ENCODE assay signal across 7 cellular contexts in genomic region chr3:120092444-120092843, GRCh38. TPM values are rescaled to one million over a fixed set of nuclear protein-coding genes. Genes with fewer than 3 reads are reported as not detected.
A peak's percentile ranks its signal among the peaks of the same experiment; 100 is the strongest.
DNase-seq lines count a peak whose midpoint lies in the region; ATAC-seq and TF ChIP-seq lines count a peak whose summit lies in the region.

No MANE protein-coding gene starts in this region.

- H3K36me3 ChIP-seq in HEK293 (ENCODE audit: control insufficient read depth in 2 of 2, insufficient read depth in 1 of 2, low read length in 2 of 2) (no peaks in the 10 kb centered on the region), SJSA1 (peaks cover 16% of the 10 kb centered on the region), iPS-18a (ENCODE audit: control insufficient read depth, low read depth, low read length) (no peaks in the 10 kb centered on the region), subcutaneous abdominal adipose tissue (ENCODE audit: control insufficient read depth in 5 of 5, insufficient read depth in 5 of 5, low read length in 5 of 5) (no peaks in the 10 kb centered on the region)

- ATAC-seq in GM21447 (IDR thresholded peaks at IDR 0.05; ENCODE audit: unreplicated experiment), result no peak

- H3K4me3 ChIP-seq in HEK293 (ENCODE audit: low read depth, low read length), result peak overlapping the region; percentile 85
- H3K4me3 ChIP-seq in SJSA1, result peak overlapping the region; percentile 78
- H3K4me3 ChIP-seq in iPS-18a (ENCODE audit: low read length), result peak overlapping the region; percentile 100
- H3K4me3 ChIP-seq in subcutaneous abdominal adipose tissue (ENCODE audit: low read depth in 1 of 5, low read length in 5 of 5), result peak overlapping the region; percentile 79 to 93 (median 91)

- TF ChIP-seq CTCF in HEK293 (tag by site-specific recombination; IDR thresholded peaks at IDR 0.05), result no peak
- no peak for TF ChIP-seq CTCF in GM10248 (IDR thresholded peaks at IDR 0.05; ENCODE audit: control extremely low read depth, extremely low read depth, low read depth, missing control alignments)

- POLR2A ChIA-PET in HEK293 (lab: Yijun Ruan, JAX) (no interaction called here), GM10248 (lab: Yijun Ruan, JAX) (interaction anchor here (0.9 kb wide), 1 partner anchor 532 kb away, joined by 3 read pairs; no protein-coding TSS in a partner anchor)

- no peaks in the 10 kb centered on the region for H3K9me3 ChIP-seq in HEK293 (ENCODE audit: control insufficient read depth, insufficient read depth, low read depth, low read length)
- H3K9me3 ChIP-seq in SJSA1 (replicated peaks), result no peaks in the 10 kb centered on the region
- H3K9me3 ChIP-seq in iPS-18a (ENCODE audit: control insufficient read depth, low read depth, low read length), result no peaks in the 10 kb centered on the region
- H3K9me3 ChIP-seq in subcutaneous abdominal adipose tissue (ENCODE audit: control insufficient read depth in 5 of 5, low read length in 5 of 5), result no peaks in the 10 kb centered on the region

- CTCF ChIA-PET in HEK293 (lab: Yijun Ruan, JAX) (interaction anchor here (0.6 to 2.2 kb wide), 2 partner anchors 14 to 201 kb away, joined by 4 to 9 read pairs; no protein-coding TSS in a partner anchor), GM10248 (lab: Yijun Ruan, JAX) (interaction anchor here (0.7 to 1.6 kb wide), 2 partner anchors 9 to 10 kb away, joined by 3 to 8 read pairs; no protein-coding TSS in a partner anchor)

- DNase-seq in SJSA1 (ENCODE audit: low read depth in 1 of 2, low spot score in 2 of 2) (no peak), GM10248 (ENCODE audit: extremely low spot score) (no peak), DMS153 (lab: John Stamatoyannopoulos, UW) (no peak)

- no peaks in the 10 kb centered on the region for H3K27me3 ChIP-seq in SJSA1 (replicated peaks)
- no peaks in the 10 kb centered on the region for H3K27me3 ChIP-seq in iPS-18a (ENCODE audit: control insufficient read depth, insufficient read depth, low read length)
- H3K27me3 ChIP-seq in subcutaneous abdominal adipose tissue (ENCODE audit: control insufficient read depth in 5 of 5, insufficient read depth in 4 of 5, low read length in 5 of 5), result no peaks in the 10 kb centered on the region

- H3K9ac ChIP-seq in iPS-18a (ENCODE audit: low read length) (peak overlapping the region; percentile 99), subcutaneous abdominal adipose tissue (ENCODE audit: low read length in 5 of 5) (peak overlapping the region; percentile 4 to 89 (median 85))

- H3K4me1 ChIP-seq in HEK293 (ENCODE audit: control insufficient read depth, insufficient read depth, low read length) (no peaks in the 10 kb centered on the region; the same call in 1 of the 2 replicates), SJSA1 (replicated peaks) (peaks cover 18% of the 10 kb centered on the region), iPS-18a (ENCODE audit: control insufficient read depth, low read depth, low read length) (peaks cover 16% of the 10 kb centered on the region), subcutaneous abdominal adipose tissue (ENCODE audit: control insufficient read depth in 5 of 5, insufficient read depth in 5 of 5, low read length in 5 of 5) (peaks cover 8 to 60% (median 54%) of the 10 kb centered on the region in 5 donors)

- H3K27ac ChIP-seq in HEK293 (ENCODE audit: extremely low read depth, low read depth, low read length), result no peak overlapping the region
- no peak overlapping the region for H3K27ac ChIP-seq in SJSA1
- H3K27ac ChIP-seq in iPS-18a (ENCODE audit: low read length), result no peak overlapping the region
- no peak overlapping the region for H3K27ac ChIP-seq in subcutaneous abdominal adipose tissue (ENCODE audit: low read depth, low read length)

TF ChIP-seq in HEK293, 187 proteins besides CTCF, POLR2A, EP300 and RAD21:
- TF ChIP-seq FEZF1 (tag by site-specific recombination; IDR thresholded peaks at IDR 0.05) (no peak), OSR2 (tag by site-specific recombination; IDR thresholded peaks at IDR 0.05) (0 out of 2 replicates have a peak, but pooled peaks have one; percentile 9), ZNF248 (tag by site-specific recombination; IDR thresholded peaks at IDR 0.05) (no peak)
- TF ChIP-seq, protein P1, sequence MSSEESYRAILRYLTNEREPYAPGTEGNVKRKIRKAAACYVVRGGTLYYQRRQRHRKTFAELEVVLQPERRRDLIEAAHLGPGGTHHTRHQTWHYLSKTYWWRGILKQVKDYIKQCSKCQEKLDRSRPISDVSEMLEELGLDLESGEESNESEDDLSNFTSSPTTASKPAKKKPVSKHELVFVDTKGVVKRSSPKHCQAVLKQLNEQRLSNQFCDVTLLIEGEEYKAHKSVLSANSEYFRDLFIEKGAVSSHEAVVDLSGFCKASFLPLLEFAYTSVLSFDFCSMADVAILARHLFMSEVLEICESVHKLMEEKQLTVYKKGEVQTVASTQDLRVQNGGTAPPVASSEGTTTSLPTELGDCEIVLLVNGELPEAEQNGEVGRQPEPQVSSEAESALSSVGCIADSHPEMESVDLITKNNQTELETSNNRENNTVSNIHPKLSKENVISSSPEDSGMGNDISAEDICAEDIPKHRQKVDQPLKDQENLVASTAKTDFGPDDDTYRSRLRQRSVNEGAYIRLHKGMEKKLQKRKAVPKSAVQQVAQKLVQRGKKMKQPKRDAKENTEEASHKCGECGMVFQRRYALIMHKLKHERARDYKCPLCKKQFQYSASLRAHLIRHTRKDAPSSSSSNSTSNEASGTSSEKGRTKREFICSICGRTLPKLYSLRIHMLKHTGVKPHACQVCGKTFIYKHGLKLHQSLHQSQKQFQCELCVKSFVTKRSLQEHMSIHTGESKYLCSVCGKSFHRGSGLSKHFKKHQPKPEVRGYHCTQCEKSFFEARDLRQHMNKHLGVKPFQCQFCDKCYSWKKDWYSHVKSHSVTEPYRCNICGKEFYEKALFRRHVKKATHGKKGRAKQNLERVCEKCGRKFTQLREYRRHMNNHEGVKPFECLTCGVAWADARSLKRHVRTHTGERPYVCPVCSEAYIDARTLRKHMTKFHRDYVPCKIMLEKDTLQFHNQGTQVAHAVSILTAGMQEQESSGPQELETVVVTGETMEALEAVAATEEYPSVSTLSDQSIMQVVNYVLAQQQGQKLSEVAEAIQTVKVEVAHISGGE (tag by site-specific recombination; conservative IDR thresholded peaks at IDR 0.05; ENCODE audit: low read depth), result no peak

RNA-seq across cellular contexts. Expression of gene GSK3B, which starts 1.8 kb away (rescaled TPM):
- 34.0 and 45.5 TPM in 2 replicates for total RNA-seq in SJSA1 (2014; rRNA removed; shearing (Covaris generic))
